ENCODE assay signal across 8 cellular contexts in genomic region chr9:15513335-15513734, GRCh38. TPM values are rescaled to one million over a fixed set of nuclear protein-coding genes. Genes with fewer than 3 reads are reported as not detected.
DNase-seq lines count a peak whose midpoint lies in the region; ATAC-seq and TF ChIP-seq lines count a peak whose summit lies in the region.

No MANE protein-coding gene starts in this region.

- no peak for ATAC-seq in stimulated activated naive CD8-positive, alpha-beta T cell treated with anti-CD3 and anti-CD28 coated beads, Interleukin-15, amount 100 ng/mL, for 72 hours
- ATAC-seq in HG03521 (IDR thresholded peaks at IDR 0.05; ENCODE audit: unreplicated experiment): no peak

- peak in 1 of 2 donors; percentile 45 for DNase-seq in cardiac muscle cell (ENCODE audit: low read depth in 1 of 2, low spot score in 1 of 2)
- no peak for DNase-seq in right atrium auricular region (ENCODE audit: low spot score)
- peak; percentile 49 for DNase-seq in M059J (ENCODE audit: low read depth)
- DNase-seq in astrocyte of the cerebellum (ENCODE audit: low read depth): no peak
- DNase-seq in stimulated activated naive CD8-positive, alpha-beta T cell treated with anti-CD3 and anti-CD28 coated beads, Interleukin-15, amount 100 ng/mL, for 72 hours: peak; percentile 17 to 25
- DNase-seq in central memory CD4-positive, alpha-beta T cell: no peak
- no peak for DNase-seq in GOT3 (lab: John Stamatoyannopoulos, UW)

- no peak overlapping the region for H3K4me3 Mint-ChIP-seq in stimulated activated naive CD8-positive, alpha-beta T cell treated with anti-CD3 and anti-CD28 coated beads, Interleukin-15, amount 100 ng/mL, for 72 hours

- peaks cover 41% of the 10 kb centered on the region for H3K4me1 Mint-ChIP-seq in stimulated activated naive CD8-positive, alpha-beta T cell treated with anti-CD3 and anti-CD28 coated beads, Interleukin-15, amount 100 ng/mL, for 72 hours

- in situ Hi-C loops in astrocyte of the cerebellum (cut with HindIII; ENCODE audit: low sequenced_read_pairs): no loop called here

- no peaks in the 10 kb centered on the region for H3K27me3 Mint-ChIP-seq in stimulated activated naive CD8-positive, alpha-beta T cell treated with anti-CD3 and anti-CD28 coated beads, Interleukin-15, amount 100 ng/mL, for 72 hours

- no peaks in the 10 kb centered on the region for H3K27me3 ChIP-seq in cardiac muscle cell
- no peaks in the 10 kb centered on the region for H3K27me3 ChIP-seq in right atrium auricular region

- H3K9me3 ChIP-seq in cardiac muscle cell (ENCODE audit: low read depth) (no peaks in the 10 kb centered on the region), right atrium auricular region (no peaks in the 10 kb centered on the region)

- TF ChIP-seq CTCF in cardiac muscle cell (IDR thresholded peaks at IDR 0.05; ENCODE audit: low read depth, low read length) (peak; percentile 22), right atrium auricular region (IDR thresholded peaks at IDR 0.05) (no peak), astrocyte of the cerebellum (IDR thresholded peaks at IDR 0.05; ENCODE audit: low read depth, low read length, missing control alignments) (peak; percentile 21)

- H3K27ac ChIP-seq in cardiac muscle cell: no peak overlapping the region
- H3K27ac ChIP-seq in right atrium auricular region: no peak overlapping the region

- H3K36me3 ChIP-seq in cardiac muscle cell (no peaks in the 10 kb centered on the region), right atrium auricular region (no peaks in the 10 kb centered on the region)

- peaks cover 13% of the 10 kb centered on the region for H3K4me1 ChIP-seq in cardiac muscle cell (ENCODE audit: low read depth)
- H3K4me1 ChIP-seq in right atrium auricular region: peaks cover 0 to 20% of the 10 kb centered on the region in 2 donors

- H3K9me3 Mint-ChIP-seq in stimulated activated naive CD8-positive, alpha-beta T cell treated with anti-CD3 and anti-CD28 coated beads, Interleukin-15, amount 100 ng/mL, for 72 hours: no peaks in the 10 kb centered on the region

- H3K4me3 ChIP-seq in cardiac muscle cell (no peak overlapping the region), right atrium auricular region (no peak overlapping the region), astrocyte of the cerebellum (ENCODE audit: low read depth, low read length) (no peak overlapping the region)

- no peak overlapping the region for H3K27ac Mint-ChIP-seq in stimulated activated naive CD8-positive, alpha-beta T cell treated with anti-CD3 and anti-CD28 coated beads, Interleukin-15, amount 100 ng/mL, for 72 hours

RNA-seq across cellular contexts. Expression of gene PSIP1, which starts 2.6 kb away (rescaled TPM):
- total RNA-seq in cardiac muscle cell (41.0 and 77.6 TPM in 2 replicates), right atrium auricular region (10 to 100 TPM; 21.4 to 21.7 TPM)
- 101 and 130 TPM in 2 replicates for polyA plus RNA-seq in cardiac muscle cell
- total RNA-seq in M059J (2014; rRNA removed; shearing (Covaris generic)): 114 and 126 TPM in 2 replicates

RNA-seq across cellular contexts. Expression of gene CCDC171, which starts 39.5 kb away (rescaled TPM):
- total RNA-seq in cardiac muscle cell: 2.9 and 4.5 TPM in 2 replicates
- 2.5 and 2.8 TPM in 2 replicates for polyA plus RNA-seq in cardiac muscle cell
- 1 to 10 TPM in 1 of 2 donors, under 1 TPM in 1; 0.90 to 1.4 TPM for total RNA-seq in right atrium auricular region
- 0.66 and 1.8 TPM in 2 replicates for total RNA-seq in M059J (2014; rRNA removed; shearing (Covaris generic))

Comparison
In these comparisons a context has a peak if more than half of its experiments do, and no peak if none do; other contexts are left out.
1. CTCF ChIP-seq: peak in cardiac muscle cell (single experiment) and astrocyte of the cerebellum (single experiment); none in right atrium auricular region (0 of 2).
2. DNase-seq: peak in M059J (single experiment) and stimulated activated naive CD8-positive, alpha-beta T cell treated with anti-CD3 and anti-CD28 coated beads, Interleukin-15, amount 100 ng/mL, for 72 hours (2 of 2); none in right atrium auricular region (single experiment), astrocyte of the cerebellum (single experiment), central memory CD4-positive, alpha-beta T cell (single experiment) and GOT3 (single experiment).